33 cellular contexts compared by ENCODE assay signal in the genomic region with DNA sequence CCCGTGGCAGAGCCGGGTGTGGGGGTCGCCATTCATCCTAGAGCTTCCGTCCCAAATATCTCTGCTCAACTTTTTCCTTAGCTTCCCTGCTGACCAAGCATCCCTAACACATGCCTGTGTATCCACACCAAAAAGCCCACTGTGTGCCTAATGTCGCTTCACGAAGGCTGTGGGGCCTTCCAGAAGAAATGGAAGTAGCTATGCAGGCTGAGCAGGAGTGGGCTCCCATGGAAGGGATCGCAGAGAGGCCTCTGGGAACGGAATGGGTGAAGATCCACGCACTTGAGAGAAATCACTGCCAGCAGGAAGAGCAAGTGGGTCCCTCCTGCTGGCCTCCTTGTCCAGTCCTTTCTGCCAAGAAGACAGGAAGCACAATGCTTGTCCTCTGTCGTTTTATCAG.
"Had no signal": no experiment of that assay in that cellular context is flagged by ENCODE, and none has a peak within 500 bp of the region (broad histone marks: within the 10 kb centered on the region; RNA-seq: fewer than 3 reads in every experiment).

No MANE protein-coding gene starts in this region.

- H3K9me3 Mint-ChIP-seq: activated B cell treated with CpG ODN at 0.5 μM for 24 hours; activated CD8-positive, alpha-beta T cell treated with anti-CD3 and anti-CD28 coated beads for 36 hours; activated naive CD4-positive, alpha-beta T cell treated with anti-CD3 and anti-CD28 coated beads for 36 hours; activated naive CD4-positive, alpha-beta T cell treated with anti-CD3 and anti-CD28 coated beads, Interleukin-2, amount 50 U/mL, for 24 hours; activated naive CD8-positive, alpha-beta T cell treated with anti-CD3 and anti-CD28 coated beads for 36 hours; activated naive CD8-positive, alpha-beta T cell treated with anti-CD3 and anti-CD28 coated beads, Interleukin-2, amount 50 U/mL, for 24 hours; activated T-cell treated with anti-CD3 and anti-CD28 coated beads, Interleukin-2, amount 50 U/mL, for 4 hours; activated T-helper 17 cell treated with anti-CD3 and anti-CD28 coated beads, Interleukin-2, amount 50 U/mL, for 72 hours; central memory CD8-positive, alpha-beta T cell; effector memory CD8-positive, alpha-beta T cell; T-helper 2 cell treated with Interferon-gamma antibody and Interleukin-4, amounts not matched to agents 5 μg/mL and 100 μg/mL, for 36 hours had no signal

- H3K4me1 Mint-ChIP-seq: activated B cell treated with CpG ODN at 0.5 μM for 24 hours; activated naive CD4-positive, alpha-beta T cell treated with anti-CD3 and anti-CD28 coated beads, Interleukin-2, amount 50 U/mL, for 24 hours; activated naive CD8-positive, alpha-beta T cell treated with anti-CD3 and anti-CD28 coated beads, Interleukin-2, amount 50 U/mL, for 24 hours; activated T-helper 17 cell treated with anti-CD3 and anti-CD28 coated beads, Interleukin-2, amount 50 U/mL, for 72 hours; central memory CD8-positive, alpha-beta T cell had no signal

- H3K27ac Mint-ChIP-seq: activated B cell treated with CpG ODN at 0.5 μM for 24 hours; activated CD8-positive, alpha-beta T cell treated with anti-CD3 and anti-CD28 coated beads for 36 hours; activated naive CD4-positive, alpha-beta T cell treated with anti-CD3 and anti-CD28 coated beads for 36 hours; activated naive CD4-positive, alpha-beta T cell treated with anti-CD3 and anti-CD28 coated beads, Interleukin-2, amount 50 U/mL, for 24 hours; activated naive CD8-positive, alpha-beta T cell treated with anti-CD3 and anti-CD28 coated beads for 36 hours; activated naive CD8-positive, alpha-beta T cell treated with anti-CD3 and anti-CD28 coated beads, Interleukin-2, amount 50 U/mL, for 24 hours; activated T-helper 17 cell treated with anti-CD3 and anti-CD28 coated beads, Interleukin-2, amount 50 U/mL, for 72 hours; effector memory CD8-positive, alpha-beta T cell; T-helper 17 cell; T-helper 2 cell treated with Interferon-gamma antibody and Interleukin-4, amounts not matched to agents 5 μg/mL and 100 μg/mL, for 36 hours had no signal

- H3K4me1 ChIP-seq: adrenal gland, breast epithelium, gastroesophageal sphincter had no signal

- DNase-seq: activated B cell treated with CpG ODN at 0.5 μM for 24 hours; activated CD4-positive, alpha-beta T cell treated with anti-CD3 and anti-CD28 coated beads for 48 hours; activated CD4-positive, alpha-beta T cell treated with anti-CD3 and anti-CD28 coated beads, Interleukin-2, amount 50 U/mL, for 1 hour; activated CD4-positive, alpha-beta T cell treated with anti-CD3 and anti-CD28 coated beads, Interleukin-2, amount 50 U/mL, for 48 hours; activated CD8-positive, alpha-beta memory T cell treated with anti-CD3 and anti-CD28 coated beads for 24 hours; activated CD8-positive, alpha-beta T cell treated with anti-CD3 and anti-CD28 coated beads for 36 hours; activated effector memory CD4-positive, alpha-beta T cell treated with anti-CD3 and anti-CD28 coated beads, Interleukin-2, amount 50 U/mL, for 16 hours; activated naive CD4-positive, alpha-beta T cell treated with anti-CD3 and anti-CD28 coated beads for 36 hours; activated naive CD8-positive, alpha-beta T cell treated with anti-CD3 and anti-CD28 coated beads for 36 hours; activated naive CD8-positive, alpha-beta T cell treated with anti-CD3 and anti-CD28 coated beads, Interleukin-2, amount 50 U/mL, for 24 hours; activated T-cell treated with anti-CD3 and anti-CD28 coated beads, Interleukin-2, amount 50 U/mL, for 4 hours; adrenal gland; amygdala; body of pancreas; cortex of kidney; dermis blood vessel endothelial cell; effector CD4-positive, alpha-beta T cell; effector memory CD8-positive, alpha-beta T cell; esophagus squamous epithelium; foreskin melanocyte; heart right ventricle; T-helper 1 cell; T-helper 17 cell; T1000; WERI-Rb-1 had no signal

- H3K36me3 Mint-ChIP-seq: activated naive CD4-positive, alpha-beta T cell treated with anti-CD3 and anti-CD28 coated beads, Interleukin-2, amount 50 U/mL, for 24 hours; activated naive CD8-positive, alpha-beta T cell treated with anti-CD3 and anti-CD28 coated beads for 36 hours had no signal

- H3K4me3 ChIP-seq: adrenal gland, body of pancreas, breast epithelium, esophagus squamous epithelium, gastroesophageal sphincter, heart right ventricle had no signal

- ATAC-seq: activated CD4-positive, CD25-positive, alpha-beta regulatory T cell treated with anti-CD3 and anti-CD28 coated beads, Interleukin-2, amount 50 U/mL, for 24 hours; activated CD8-positive, alpha-beta T cell treated with anti-CD3 and anti-CD28 coated beads for 36 hours; activated naive CD8-positive, alpha-beta T cell treated with anti-CD3 and anti-CD28 coated beads, Interleukin-2, amount 50 U/mL, for 24 hours; activated T-cell treated with anti-CD3 and anti-CD28 coated beads, Interleukin-2, amount 50 U/mL, for 4 hours; activated T-helper 17 cell treated with anti-CD3 and anti-CD28 coated beads, Interleukin-2, amount 50 U/mL, for 72 hours; body of pancreas; effector memory CD8-positive, alpha-beta T cell; gastroesophageal sphincter; T-helper 17 cell had no signal

- H3K27me3 ChIP-seq: body of pancreas had no signal

- H3K36me3 ChIP-seq: adrenal gland, breast epithelium, esophagus squamous epithelium, gastroesophageal sphincter, heart right ventricle, WERI-Rb-1 had no signal

- H3K27ac ChIP-seq: adrenal gland, body of pancreas, breast epithelium, epithelial cell of prostate, esophagus squamous epithelium, gastroesophageal sphincter, heart right ventricle, WERI-Rb-1 had no signal

- H3K4me3 Mint-ChIP-seq: activated B cell treated with CpG ODN at 0.5 μM for 24 hours; activated CD8-positive, alpha-beta T cell treated with anti-CD3 and anti-CD28 coated beads for 36 hours; activated naive CD4-positive, alpha-beta T cell treated with anti-CD3 and anti-CD28 coated beads for 36 hours; activated naive CD4-positive, alpha-beta T cell treated with anti-CD3 and anti-CD28 coated beads, Interleukin-2, amount 50 U/mL, for 24 hours; activated naive CD8-positive, alpha-beta T cell treated with anti-CD3 and anti-CD28 coated beads for 36 hours; activated naive CD8-positive, alpha-beta T cell treated with anti-CD3 and anti-CD28 coated beads, Interleukin-2, amount 50 U/mL, for 24 hours; activated T-cell treated with anti-CD3 and anti-CD28 coated beads, Interleukin-2, amount 50 U/mL, for 4 hours; activated T-helper 17 cell treated with anti-CD3 and anti-CD28 coated beads, Interleukin-2, amount 50 U/mL, for 72 hours; central memory CD8-positive, alpha-beta T cell; effector memory CD8-positive, alpha-beta T cell; T-helper 17 cell; T-helper 2 cell treated with Interferon-gamma antibody and Interleukin-4, amounts not matched to agents 5 μg/mL and 100 μg/mL, for 36 hours had no signal
